In the genomic region with DNA sequence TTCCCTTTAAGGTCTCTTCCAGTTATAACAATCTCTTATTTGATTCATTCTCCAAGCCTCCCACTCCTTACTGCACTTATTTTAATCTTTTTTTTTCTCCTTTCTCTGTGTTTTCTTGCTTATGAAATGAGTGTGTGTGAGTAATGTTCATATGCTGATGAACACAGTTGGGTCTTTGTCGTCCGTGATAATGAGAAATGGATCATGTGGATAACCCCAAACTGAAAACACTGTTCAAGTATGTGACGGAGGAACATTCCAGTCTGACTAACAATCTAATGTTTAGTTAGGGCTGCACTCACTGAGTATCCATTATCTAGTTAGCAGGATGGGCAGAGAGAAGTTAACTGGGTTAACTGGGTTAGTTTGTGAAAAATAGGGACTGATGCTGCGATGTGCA, we compare ENCODE assay signal across 9 cellular contexts.
DNase-seq lines count a peak whose midpoint lies in the region; ATAC-seq and TF ChIP-seq lines count a peak whose summit lies in the region.
"Had no signal": no experiment of that assay in that cellular context is flagged by ENCODE, and none has a peak within 500 bp of the region (broad histone marks: within the 10 kb centered on the region; RNA-seq: fewer than 3 reads in every experiment).

No MANE protein-coding gene starts in this region.

- H3K9me3 ChIP-seq in heart right ventricle (no peaks in the 10 kb centered on the region), adipocyte (ENCODE audit: control insufficient read depth, low read length) (no peaks in the 10 kb centered on the region), vagina (no peaks in the 10 kb centered on the region)
- H3K9me3 ChIP-seq: SJCRH30 had no signal

- no peak overlapping the region for H3K4me3 ChIP-seq in heart right ventricle
- no peak overlapping the region for H3K4me3 ChIP-seq in adipocyte (ENCODE audit: low read length)
- H3K4me3 ChIP-seq in vagina = no peak overlapping the region
- H3K4me3 ChIP-seq: SJCRH30 had no signal

- intact Hi-C loops in heart right ventricle (cut with DNase I) = no loop called here
- intact Hi-C loops in Right ventricle myocardium inferior (cut with DNase I) = no loop called here
- intact Hi-C loops in vagina (cut with DNase I) = no loop called here

- H3K27ac ChIP-seq in heart right ventricle = peak overlapping the region in 3 of 10 donors; percentile 24 to 63 (median 49)
- H3K27ac ChIP-seq in vagina = peak overlapping the region; percentile 46
- H3K27ac ChIP-seq: SJCRH30 had no signal

- no peaks in the 10 kb centered on the region for H3K27me3 ChIP-seq in heart right ventricle
- H3K27me3 ChIP-seq in adipocyte (replicated peaks; ENCODE audit: control insufficient read depth, insufficient read depth, low read length) = no peaks in the 10 kb centered on the region
- no peaks in the 10 kb centered on the region for H3K27me3 ChIP-seq in vagina
- H3K27me3 ChIP-seq: SJCRH30 had no signal

- DNase-seq in heart right ventricle (no peak), Right ventricle myocardium inferior (ENCODE audit: missing footprints) (no peak), adipocyte (ENCODE audit: low read depth) (peak; percentile 47), hepatic stellate cell (ENCODE audit: low spot score) (peak; percentile 29), vagina (ENCODE audit: extremely low spot score in 2 of 2) (no peak), NCI-H1436 treated with DMSO at 0.1 percent for 48 hours (lab: John Stamatoyannopoulos, UW) (no peak)
- DNase-seq: SJCRH30 had no signal

- peak in 5 of 8 donors; percentile 27 to 57 (median 53) for ATAC-seq in heart right ventricle
- ATAC-seq in Right ventricle myocardium inferior = no peak
- ATAC-seq in HG03196 (IDR thresholded peaks at IDR 0.05; ENCODE audit: unreplicated experiment) = no peak
- ATAC-seq in HG03442 (IDR thresholded peaks at IDR 0.05; ENCODE audit: unreplicated experiment) = no peak

- peak overlapping the region; percentile 74 for H3K9ac ChIP-seq in adipocyte (ENCODE audit: low read length)

- TF ChIP-seq CTCF in heart right ventricle (IDR thresholded peaks at IDR 0.05) (no peak), vagina (IDR thresholded peaks at IDR 0.05) (no peak)

- WGBS in heart right ventricle, 2 donors = 63 to 64% methylated on average over 4 of the region's 4 CpGs

- H3K36me3 ChIP-seq in heart right ventricle (no peaks in the 10 kb centered on the region), adipocyte (ENCODE audit: control insufficient read depth, insufficient read depth, low read length, severe bottlenecking) (no peaks in the 10 kb centered on the region), vagina (no peaks in the 10 kb centered on the region)
- H3K36me3 ChIP-seq: SJCRH30 had no signal

- TF ChIP-seq POLR2A in vagina (IDR thresholded peaks at IDR 0.05) = no peak

- peaks cover 0 to 8% (median 0%) of the 10 kb centered on the region in 9 donors for H3K4me1 ChIP-seq in heart right ventricle
- peaks cover 69% of the 10 kb centered on the region for H3K4me1 ChIP-seq in adipocyte (ENCODE audit: control insufficient read depth, insufficient read depth, low read length)
- peaks cover 9% of the 10 kb centered on the region for H3K4me1 ChIP-seq in vagina
- H3K4me1 ChIP-seq: SJCRH30 had no signal

Comparison
In these comparisons a context has a peak if more than half of its experiments do, and no peak if none do; other contexts are left out.
1. ATAC-seq: peak in heart right ventricle (5 of 8); none in Right ventricle myocardium inferior (single experiment), HG03196 (single experiment) and HG03442 (single experiment).
2. DNase-seq: peak in adipocyte (single experiment) and hepatic stellate cell (single experiment); none in heart right ventricle (0 of 2), Right ventricle myocardium inferior (single experiment), vagina (0 of 2) and NCI-H1436 treated with DMSO at 0.1 percent for 48 hours (single experiment).